2 cellular contexts compared by ENCODE assay signal in the genomic region with DNA sequence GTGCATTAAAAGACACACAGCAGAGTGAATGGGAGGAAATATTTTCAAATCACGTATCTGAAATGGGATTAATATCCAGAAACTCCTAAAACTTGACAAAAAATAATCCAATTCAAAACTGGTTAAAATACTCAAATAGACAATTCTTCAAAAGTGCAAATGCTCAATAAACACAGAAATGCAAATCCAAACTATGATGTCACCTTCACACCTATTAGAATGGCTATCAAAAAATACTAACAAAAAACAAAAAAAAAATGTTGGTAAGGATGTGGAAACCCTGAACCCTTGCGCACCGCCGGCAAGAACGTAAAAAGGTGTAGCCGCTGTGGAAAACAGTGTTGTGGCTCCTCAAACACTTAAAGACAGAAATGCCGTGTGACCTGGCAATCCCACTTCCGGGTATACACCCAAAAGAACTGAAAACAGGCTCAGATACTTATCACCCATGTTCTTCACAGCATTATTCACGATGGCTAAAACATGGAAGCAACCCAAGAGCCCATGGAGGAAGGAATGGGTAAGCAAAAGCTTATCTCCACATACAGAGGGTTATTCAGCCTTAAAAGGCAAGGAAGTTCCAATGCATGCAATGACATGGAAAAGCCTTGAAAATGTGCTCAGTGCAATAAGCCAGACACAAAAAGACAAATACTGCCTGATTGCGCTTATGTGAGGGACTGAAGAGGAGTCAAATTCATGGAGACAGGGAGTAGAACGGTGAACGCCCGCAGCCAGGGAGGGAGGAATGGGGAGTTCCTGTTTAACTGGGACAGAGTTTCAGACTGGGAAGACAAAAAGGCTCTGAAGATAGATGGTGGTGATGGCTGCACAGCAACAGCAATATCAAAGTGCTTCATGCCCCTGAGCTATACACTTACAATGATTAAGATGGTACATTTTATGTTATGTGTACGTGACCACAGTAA.
TF ChIP-seq lines count a peak whose summit lies in the region.

No MANE protein-coding gene starts in this region.

TF ChIP-seq in WTC11, 78 proteins besides CTCF, POLR2A, EP300 and RAD21:
- TF ChIP-seq ZBTB21 (CRISPR knock-in tag; IDR thresholded peaks at IDR 0.05; ENCODE audit: borderline replicate concordance) (no peak), MYBL2 (CRISPR knock-in tag; IDR thresholded peaks at IDR 0.05) (no peak), JAZF1 (CRISPR knock-in tag; IDR thresholded peaks at IDR 0.05) (no peak), TP53 (CRISPR knock-in tag; IDR thresholded peaks at IDR 0.05) (no peak), ZNF671 (CRISPR knock-in tag; IDR thresholded peaks at IDR 0.05) (no peak), ZNF263 (CRISPR knock-in tag; IDR thresholded peaks at IDR 0.05; ENCODE audit: low read depth) (no peak), SOX15 (CRISPR knock-in tag; IDR thresholded peaks at IDR 0.05) (no peak), FOXJ3 (CRISPR knock-in tag; IDR thresholded peaks at IDR 0.05; ENCODE audit: borderline replicate concordance) (no peak), GABPB1 (CRISPR knock-in tag; IDR thresholded peaks at IDR 0.05) (no peak), OVOL2 (CRISPR knock-in tag; IDR thresholded peaks at IDR 0.05; ENCODE audit: borderline replicate concordance) (no peak)
- TF ChIP-seq, protein P1, sequence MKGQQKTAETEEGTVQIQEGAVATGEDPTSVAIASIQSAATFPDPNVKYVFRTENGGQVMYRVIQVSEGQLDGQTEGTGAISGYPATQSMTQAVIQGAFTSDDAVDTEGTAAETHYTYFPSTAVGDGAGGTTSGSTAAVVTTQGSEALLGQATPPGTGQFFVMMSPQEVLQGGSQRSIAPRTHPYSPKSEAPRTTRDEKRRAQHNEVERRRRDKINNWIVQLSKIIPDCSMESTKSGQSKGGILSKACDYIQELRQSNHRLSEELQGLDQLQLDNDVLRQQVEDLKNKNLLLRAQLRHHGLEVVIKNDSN (CRISPR knock-in tag; IDR thresholded peaks at IDR 0.05) = no peak
- TF ChIP-seq, protein P2, sequence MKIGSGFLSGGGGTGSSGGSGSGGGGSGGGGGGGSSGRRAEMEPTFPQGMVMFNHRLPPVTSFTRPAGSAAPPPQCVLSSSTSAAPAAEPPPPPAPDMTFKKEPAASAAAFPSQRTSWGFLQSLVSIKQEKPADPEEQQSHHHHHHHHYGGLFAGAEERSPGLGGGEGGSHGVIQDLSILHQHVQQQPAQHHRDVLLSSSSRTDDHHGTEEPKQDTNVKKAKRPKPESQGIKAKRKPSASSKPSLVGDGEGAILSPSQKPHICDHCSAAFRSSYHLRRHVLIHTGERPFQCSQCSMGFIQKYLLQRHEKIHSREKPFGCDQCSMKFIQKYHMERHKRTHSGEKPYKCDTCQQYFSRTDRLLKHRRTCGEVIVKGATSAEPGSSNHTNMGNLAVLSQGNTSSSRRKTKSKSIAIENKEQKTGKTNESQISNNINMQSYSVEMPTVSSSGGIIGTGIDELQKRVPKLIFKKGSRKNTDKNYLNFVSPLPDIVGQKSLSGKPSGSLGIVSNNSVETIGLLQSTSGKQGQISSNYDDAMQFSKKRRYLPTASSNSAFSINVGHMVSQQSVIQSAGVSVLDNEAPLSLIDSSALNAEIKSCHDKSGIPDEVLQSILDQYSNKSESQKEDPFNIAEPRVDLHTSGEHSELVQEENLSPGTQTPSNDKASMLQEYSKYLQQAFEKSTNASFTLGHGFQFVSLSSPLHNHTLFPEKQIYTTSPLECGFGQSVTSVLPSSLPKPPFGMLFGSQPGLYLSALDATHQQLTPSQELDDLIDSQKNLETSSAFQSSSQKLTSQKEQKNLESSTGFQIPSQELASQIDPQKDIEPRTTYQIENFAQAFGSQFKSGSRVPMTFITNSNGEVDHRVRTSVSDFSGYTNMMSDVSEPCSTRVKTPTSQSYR (CRISPR knock-in tag; IDR thresholded peaks at IDR 0.05) = no peak
- TF ChIP-seq, protein P3, sequence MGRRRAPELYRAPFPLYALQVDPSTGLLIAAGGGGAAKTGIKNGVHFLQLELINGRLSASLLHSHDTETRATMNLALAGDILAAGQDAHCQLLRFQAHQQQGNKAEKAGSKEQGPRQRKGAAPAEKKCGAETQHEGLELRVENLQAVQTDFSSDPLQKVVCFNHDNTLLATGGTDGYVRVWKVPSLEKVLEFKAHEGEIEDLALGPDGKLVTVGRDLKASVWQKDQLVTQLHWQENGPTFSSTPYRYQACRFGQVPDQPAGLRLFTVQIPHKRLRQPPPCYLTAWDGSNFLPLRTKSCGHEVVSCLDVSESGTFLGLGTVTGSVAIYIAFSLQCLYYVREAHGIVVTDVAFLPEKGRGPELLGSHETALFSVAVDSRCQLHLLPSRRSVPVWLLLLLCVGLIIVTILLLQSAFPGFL (CRISPR knock-in tag; IDR thresholded peaks at IDR 0.05; ENCODE audit: borderline replicate concordance) = no peak

TF ChIP-seq in GM12878, 131 proteins besides CTCF, POLR2A, EP300 and RAD21:
- TF ChIP-seq TAF1 (IDR thresholded peaks at IDR 0.05; ENCODE audit: borderline replicate concordance, low read depth, low read length) (no peak), ATF7 (IDR thresholded peaks at IDR 0.05; ENCODE audit: low read depth) (peak; percentile 41; the same call in 1 of the 2 replicates)
